22 cellular contexts compared by ENCODE assay signal in genomic region chr12:3184485-3184884, GRCh38.
DNase-seq lines count a peak whose midpoint lies in the region; ATAC-seq and TF ChIP-seq lines count a peak whose summit lies in the region.
"Had no signal": no experiment of that assay in that cellular context is flagged by ENCODE, and none has a peak within 500 bp of the region (broad histone marks: within the 10 kb centered on the region; RNA-seq: fewer than 3 reads in every experiment).

No MANE protein-coding gene starts in this region.

- ATAC-seq in heart right ventricle (peak in 3 of 8 donors; percentile 4 to 41 (median 8)), psoas muscle (no peak), foreskin keratinocyte (no peak)
- ATAC-seq: GM12878, GM23338 had no signal

- POLR2A ChIA-PET in RWPE1 (lab: Yijun Ruan, JAX; ENCODE audit: low non-redundant PET) = no interaction called here

- no peaks in the 10 kb centered on the region for H3K27me3 ChIP-seq in WERI-Rb-1 (ENCODE audit: insufficient read depth, low read depth, severe bottlenecking)
- H3K27me3 ChIP-seq in heart right ventricle = no peaks in the 10 kb centered on the region
- H3K27me3 ChIP-seq in psoas muscle (ENCODE audit: insufficient read depth in 3 of 3, low read length in 2 of 3) = no peaks in the 10 kb centered on the region
- H3K27me3 ChIP-seq in foreskin keratinocyte = no peaks in the 10 kb centered on the region
- H3K27me3 ChIP-seq: Peyer's patch had no signal

- H3K36me3 ChIP-seq in WERI-Rb-1 (no peaks in the 10 kb centered on the region; the same call in 1 of the 2 replicates), heart right ventricle (no peaks in the 10 kb centered on the region), psoas muscle (ENCODE audit: insufficient read depth in 1 of 2, low read depth in 1 of 2) (no peaks in the 10 kb centered on the region)
- H3K36me3 ChIP-seq: BLaER1 treated with 17β-estradiol and CSF1 and Interleukin-3, amounts not matched to agents 10 nM and 100 nM; Peyer's patch had no signal

- TF ChIP-seq CTCF in RWPE1 (conservative IDR thresholded peaks at IDR 0.05; ENCODE audit: low read depth) (no peak), WERI-Rb-1 (IDR thresholded peaks at IDR 0.05; ENCODE audit: low read depth, low read length) (no peak), heart right ventricle (IDR thresholded peaks at IDR 0.05) (no peak), psoas muscle (IDR thresholded peaks at IDR 0.05) (no peak), foreskin keratinocyte (conservative IDR thresholded peaks at IDR 0.05) (no peak)

- no peak overlapping the region for H3K4me3 ChIP-seq in WERI-Rb-1 (ENCODE audit: low read depth, low read length)
- no peak overlapping the region for H3K4me3 ChIP-seq in heart right ventricle
- H3K4me3 ChIP-seq in psoas muscle = no peak overlapping the region
- H3K4me3 ChIP-seq: BLaER1 treated with 17β-estradiol and CSF1 and Interleukin-3, amounts not matched to agents 10 nM and 100 nM; GM12878; GM23338; Peyer's patch had no signal

- peaks cover 4 to 72% (median 57%) of the 10 kb centered on the region in 9 donors for H3K4me1 ChIP-seq in heart right ventricle
- peaks cover 15% of the 10 kb centered on the region for H3K4me1 ChIP-seq in psoas muscle
- H3K4me1 ChIP-seq in foreskin keratinocyte = no peaks in the 10 kb centered on the region
- H3K4me1 ChIP-seq: Peyer's patch had no signal

- in situ Hi-C loops in ACHN (cut with HindIII; ENCODE audit: low pct_ligation_motif_present, low pct_unique_long_range_greater_than_20kb, low sequenced_read_pairs) = no loop called here

- no peak overlapping the region for H3K27ac ChIP-seq in RWPE1
- peak overlapping the region; percentile 22; the same call in 1 of the 2 replicates for H3K27ac ChIP-seq in WERI-Rb-1
- peak overlapping the region in 9 of 10 donors; percentile 62 to 94 (median 80) for H3K27ac ChIP-seq in heart right ventricle
- peak overlapping the region; percentile 53 for H3K27ac ChIP-seq in psoas muscle
- no peak overlapping the region for H3K27ac ChIP-seq in foreskin keratinocyte
- H3K27ac ChIP-seq: BLaER1 treated with 17β-estradiol and CSF1 and Interleukin-3, amounts not matched to agents 10 nM and 100 nM; HL-60; Peyer's patch had no signal

- H3K9me3 ChIP-seq in WERI-Rb-1 (ENCODE audit: severe bottlenecking) = no peaks in the 10 kb centered on the region
- no peaks in the 10 kb centered on the region for H3K9me3 ChIP-seq in heart right ventricle
- H3K9me3 ChIP-seq in psoas muscle = no peaks in the 10 kb centered on the region
- H3K9me3 ChIP-seq: BLaER1 treated with 17β-estradiol and CSF1 and Interleukin-3, amounts not matched to agents 10 nM and 100 nM; Peyer's patch had no signal

- intact Hi-C loops in heart right ventricle (cut with DNase I) = no loop called here
- intact Hi-C loops in psoas muscle (cut with DNase I) = no loop called here

- WGBS in heart right ventricle, 2 donors = 72% methylated on average over 12 of the region's 12 CpGs
- 87 to 96% (median 90%) methylated on average over 12 of the region's 12 CpGs for WGBS in psoas muscle, 3 donors

- DNase-seq in RWPE1 (ENCODE audit: low spot score) (peak; percentile 44), WERI-Rb-1 (no peak), heart right ventricle (no peak), psoas muscle (no peak), ACHN (no peak), foreskin keratinocyte (no peak)
- no peak for DNase-seq in activated T-cell treated with anti-CD3 and anti-CD28 coated beads, Interleukin-2, amount 50 U/mL, for 48 hours
- DNase-seq: CD4-positive, alpha-beta memory T cell; DND-41; HCEC 1CT; NCI-H1105; NCI-H146; NCI-H2081 treated with DMSO at 0.1 percent for 48 hours; NCI-H2171 treated with DMSO at 0.1 percent for 48 hours; NCI-H524 treated with DMSO at 0.1 percent for 48 hours; NCI-H82; Peyer's patch; SIG-M5 had no signal

- CTCF ChIA-PET in RWPE1 (lab: Yijun Ruan, JAX) = interaction anchor here (0.6 to 1.8 kb wide), 2 partner anchors 47 to 91 kb away, joined by 5 to 8 read pairs; no protein-coding TSS in a partner anchor

Comparison
In these comparisons a context has a peak if more than half of its experiments do, and no peak if none do; other contexts are left out.
1. H3K27ac ChIP-seq: peak in WERI-Rb-1 (single experiment), heart right ventricle (9 of 10) and psoas muscle (single experiment); none in RWPE1 (single experiment) and foreskin keratinocyte (single experiment).